8 cellular contexts compared by ENCODE assay signal in genomic region chr7:23331132-23331531, GRCh38.
"Had no signal": no experiment of that assay in that cellular context is flagged by ENCODE, and none has a peak within 500 bp of the region (broad histone marks: within the 10 kb centered on the region; RNA-seq: fewer than 3 reads in every experiment).

No MANE protein-coding gene starts in this region.

- H2AFZ ChIP-seq: GM23248 had no signal

- H3K27ac ChIP-seq: GM23248, HL-60 had no signal

- ATAC-seq: HCT116 had no signal

- H3K4me3 ChIP-seq: GM23248, HAP-1 had no signal

- DNase-seq: GM23248, GOT3, H7, HFFc6, KG1 had no signal

- H3K9ac ChIP-seq: GM23248 had no signal

- H3K9me3 ChIP-seq: HAP-1 had no signal
